30 cellular contexts compared by ENCODE assay signal in genomic region chr1:67639336-67639735, GRCh38.
"Had no signal": no experiment of that assay in that cellular context is flagged by ENCODE, and none has a peak within 500 bp of the region (broad histone marks: within the 10 kb centered on the region; RNA-seq: fewer than 3 reads in every experiment).

No MANE protein-coding gene starts in this region.

- H3K4me2 ChIP-seq: smooth muscle cell had no signal

- H3K27me3 ChIP-seq: heart right ventricle, left lung, pancreas, right lobe of liver, testis, thyroid gland, transverse colon, upper lobe of left lung, vagina had no signal

- H3K36me3 ChIP-seq: heart right ventricle, left lung, pancreas, prostate gland, right lobe of liver, thyroid gland, transverse colon, upper lobe of left lung, vagina had no signal

- H3K4me1 ChIP-seq: left lung, prostate gland, testis, thyroid gland, upper lobe of left lung, vagina had no signal

- DNase-seq: heart right ventricle; hippocampal formation; kidney glomerular epithelial cell; left colon; left lung; midbrain; mucosa of descending colon; naive thymus-derived CD4-positive, alpha-beta T cell; nucleus accumbens; pancreas; posterior cingulate gyrus; retina; right lobe of liver; stimulated activated CD4-positive, alpha-beta T cell treated with anti-CD3 and anti-CD28 coated beads, Interleukin-1b, Interleukin-23, amount 100 ng/mL, for 48 hours; stimulated activated CD4-positive, alpha-beta T cell treated with anti-CD3 and anti-CD28 coated beads, Interleukin-2, amount 100 ng/mL, for 48 hours; stimulated activated CD4-positive, alpha-beta T cell treated with anti-CD3 and anti-CD28 coated beads, Interleukin-4, amount 100 ng/mL, for 4 hours; stimulated activated CD8-positive, alpha-beta memory T cell treated with anti-CD3 and anti-CD28 coated beads, Interleukin-4, amount 100 ng/mL, for 48 hours; stimulated activated naive CD4-positive, alpha-beta T cell treated with Interleukin-2 at 50 U/mL for 16 hours; stimulated activated naive CD8-positive, alpha-beta T cell treated with anti-CD3 and anti-CD28 coated beads, Interleukin-15, amount 100 ng/mL, for 72 hours; testis; thyroid gland; transverse colon; upper lobe of left lung had no signal

- ATAC-seq: left lung; mucosa of descending colon; naive thymus-derived CD4-positive, alpha-beta T cell; natural killer cell treated with Interleukin-12 subunit alpha and Interleukin-12 subunit beta and Interleukin-15 and Interleukin-18, amount 100 ng/mL, for 72 hours; pancreas; right lobe of liver; stimulated activated memory B cell treated with anti-CD40 and anti-IgM and Interleukin-4, amounts not matched to agents 10 μg/mL and 1 μg/mL and 100 μg/mL, for 72 hours; stimulated activated naive CD8-positive, alpha-beta T cell treated with anti-CD3 and anti-CD28 coated beads, Interleukin-15, amount 100 ng/mL, for 72 hours had no signal

- FAIRE-seq: keratinocyte, pancreas had no signal

- H3K9me3 ChIP-seq: heart right ventricle, left lung, mucosa of descending colon, pancreas, prostate gland, right lobe of liver, testis, thyroid gland, transverse colon, upper lobe of left lung, vagina had no signal

- H3K4me3 ChIP-seq: heart right ventricle, left lung, lung, mucosa of descending colon, pancreas, prostate gland, right lobe of liver, smooth muscle cell, testis, thyroid gland, transverse colon, upper lobe of left lung, vagina had no signal

- H3K27ac ChIP-seq: heart right ventricle, left lung, pancreas, prostate gland, right lobe of liver, testis, thyroid gland, transverse colon, upper lobe of left lung, vagina had no signal
